Comparison of ENCODE assay signal across 1 cellular context in the genomic region with DNA sequence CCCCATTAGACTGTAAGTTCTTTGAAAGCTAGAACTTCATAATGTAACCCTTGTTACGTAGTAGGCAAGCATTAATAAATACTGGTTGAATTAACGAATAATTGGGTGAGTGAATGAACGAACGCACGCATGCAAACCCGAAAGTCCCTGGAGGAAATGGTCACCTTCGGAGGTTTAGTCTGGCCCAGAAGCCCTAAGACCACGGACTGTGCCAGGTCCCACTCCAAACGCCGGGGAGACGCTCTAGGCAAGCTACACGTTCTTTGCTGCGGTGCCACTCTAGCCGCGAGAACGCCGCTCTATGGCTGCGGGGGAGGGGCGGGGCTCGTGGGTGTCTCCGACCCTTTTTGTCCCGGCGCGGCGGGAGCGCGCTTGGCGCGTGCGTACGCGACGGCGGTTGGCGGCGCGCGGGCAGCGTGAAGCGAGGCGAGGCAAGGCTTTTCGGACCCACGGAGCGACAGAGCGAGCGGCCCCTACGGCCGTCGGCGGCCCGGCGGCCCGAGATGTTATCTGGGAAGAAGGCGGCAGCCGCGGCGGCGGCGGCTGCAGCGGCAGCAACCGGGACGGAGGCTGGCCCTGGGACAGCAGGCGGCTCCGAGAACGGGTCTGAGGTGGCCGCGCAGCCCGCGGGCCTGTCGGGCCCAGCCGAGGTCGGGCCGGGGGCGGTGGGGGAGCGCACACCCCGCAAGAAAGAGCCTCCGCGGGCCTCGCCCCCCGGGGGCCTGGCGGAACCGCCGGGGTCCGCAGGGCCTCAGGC.
A peak's percentile ranks its signal among the peaks of the same experiment; 100 is the strongest.
TF ChIP-seq lines count a peak whose summit lies in the region.

A gene (plus strand): TSS at position 375 of the 757 bp plus-strand sequence. CDS start 129 bp downstream, at position 504.

TF ChIP-seq in WTC11, 78 proteins besides CTCF, POLR2A, EP300 and RAD21 (continued from another document and continues in another):
- TF ChIP-seq, protein P1, sequence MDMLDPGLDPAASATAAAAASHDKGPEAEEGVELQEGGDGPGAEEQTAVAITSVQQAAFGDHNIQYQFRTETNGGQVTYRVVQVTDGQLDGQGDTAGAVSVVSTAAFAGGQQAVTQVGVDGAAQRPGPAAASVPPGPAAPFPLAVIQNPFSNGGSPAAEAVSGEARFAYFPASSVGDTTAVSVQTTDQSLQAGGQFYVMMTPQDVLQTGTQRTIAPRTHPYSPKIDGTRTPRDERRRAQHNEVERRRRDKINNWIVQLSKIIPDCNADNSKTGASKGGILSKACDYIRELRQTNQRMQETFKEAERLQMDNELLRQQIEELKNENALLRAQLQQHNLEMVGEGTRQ (CRISPR knock-in tag; IDR thresholded peaks at IDR 0.05), result peak; percentile 56
- TF ChIP-seq, protein P2, sequence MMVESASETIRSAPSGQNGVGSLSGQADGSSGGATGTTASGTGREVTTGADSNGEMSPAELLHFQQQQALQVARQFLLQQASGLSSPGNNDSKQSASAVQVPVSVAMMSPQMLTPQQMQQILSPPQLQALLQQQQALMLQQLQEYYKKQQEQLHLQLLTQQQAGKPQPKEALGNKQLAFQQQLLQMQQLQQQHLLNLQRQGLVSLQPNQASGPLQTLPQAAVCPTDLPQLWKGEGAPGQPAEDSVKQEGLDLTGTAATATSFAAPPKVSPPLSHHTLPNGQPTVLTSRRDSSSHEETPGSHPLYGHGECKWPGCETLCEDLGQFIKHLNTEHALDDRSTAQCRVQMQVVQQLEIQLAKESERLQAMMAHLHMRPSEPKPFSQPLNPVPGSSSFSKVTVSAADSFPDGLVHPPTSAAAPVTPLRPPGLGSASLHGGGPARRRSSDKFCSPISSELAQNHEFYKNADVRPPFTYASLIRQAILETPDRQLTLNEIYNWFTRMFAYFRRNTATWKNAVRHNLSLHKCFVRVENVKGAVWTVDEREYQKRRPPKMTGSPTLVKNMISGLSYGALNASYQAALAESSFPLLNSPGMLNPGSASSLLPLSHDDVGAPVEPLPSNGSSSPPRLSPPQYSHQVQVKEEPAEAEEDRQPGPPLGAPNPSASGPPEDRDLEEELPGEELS (CRISPR knock-in tag; IDR thresholded peaks at IDR 0.05), result 0 out of 2 replicates have a peak, but pooled peaks have one; percentile 55
- TF ChIP-seq CREM (CRISPR knock-in tag; IDR thresholded peaks at IDR 0.05) (peak; percentile 78), ESRRA (CRISPR knock-in tag; IDR thresholded peaks at IDR 0.05; ENCODE audit: borderline replicate concordance) (no peak), TEAD1 (CRISPR knock-in tag; IDR thresholded peaks at IDR 0.05) (peak; percentile 93), RORB (CRISPR knock-in tag; IDR thresholded peaks at IDR 0.05) (no peak), CBFB (CRISPR knock-in tag; IDR thresholded peaks at IDR 0.05; ENCODE audit: low read depth) (no peak; the same call in 1 of the 2 replicates), NFE2L1 (CRISPR knock-in tag; IDR thresholded peaks at IDR 0.05) (peak; percentile 88), ZNF232 (CRISPR knock-in tag; IDR thresholded peaks at IDR 0.05) (no peak), MXD4 (CRISPR knock-in tag; IDR thresholded peaks at IDR 0.05; ENCODE audit: borderline replicate concordance) (no peak), ZNF317 (CRISPR knock-in tag; IDR thresholded peaks at IDR 0.05; ENCODE audit: borderline replicate concordance, low read depth) (peak; percentile 25; the same call in 1 of the 2 replicates), ZNF121 (CRISPR knock-in tag; IDR thresholded peaks at IDR 0.05) (no peak), ZNF138 (CRISPR knock-in tag; conservative IDR thresholded peaks at IDR 0.05) (no peak), TP53 (CRISPR knock-in tag; IDR thresholded peaks at IDR 0.05) (peak; percentile 79; the same call in 1 of the 2 replicates), IRF2 (CRISPR knock-in tag; IDR thresholded peaks at IDR 0.05; ENCODE audit: borderline replicate concordance, low read depth) (no peak), NR3C1 (CRISPR knock-in tag; conservative IDR thresholded peaks at IDR 0.05; ENCODE audit: low read depth) (0 out of 2 replicates have a peak, but pooled peaks have one; percentile 51), MYBL2 (CRISPR knock-in tag; IDR thresholded peaks at IDR 0.05) (peak; percentile 94), EMX1 (CRISPR knock-in tag; IDR thresholded peaks at IDR 0.05) (no peak), NFYB (CRISPR knock-in tag; conservative IDR thresholded peaks at IDR 0.05; ENCODE audit: low read depth) (0 out of 2 replicates have a peak, but pooled peaks have one; percentile 40), JAZF1 (CRISPR knock-in tag; IDR thresholded peaks at IDR 0.05) (no peak), ZNF671 (CRISPR knock-in tag; IDR thresholded peaks at IDR 0.05) (no peak), HMGA2 (CRISPR knock-in tag; IDR thresholded peaks at IDR 0.05) (no peak), ZNF219 (CRISPR knock-in tag; IDR thresholded peaks at IDR 0.05; ENCODE audit: borderline replicate concordance) (no peak), SOX15 (CRISPR knock-in tag; IDR thresholded peaks at IDR 0.05) (no peak), NR2C2 (CRISPR knock-in tag; IDR thresholded peaks at IDR 0.05) (0 out of 2 replicates have a peak, but pooled peaks have one; percentile 29), TEAD4 (CRISPR knock-in tag; IDR thresholded peaks at IDR 0.05) (0 out of 2 replicates have a peak, but pooled peaks have one; percentile 57), ETV6 (CRISPR knock-in tag; IDR thresholded peaks at IDR 0.05) (peak; percentile 86; the same call in 1 of the 2 replicates), FOXJ3 (CRISPR knock-in tag; IDR thresholded peaks at IDR 0.05; ENCODE audit: borderline replicate concordance) (no peak)
- TF ChIP-seq, protein P3, sequence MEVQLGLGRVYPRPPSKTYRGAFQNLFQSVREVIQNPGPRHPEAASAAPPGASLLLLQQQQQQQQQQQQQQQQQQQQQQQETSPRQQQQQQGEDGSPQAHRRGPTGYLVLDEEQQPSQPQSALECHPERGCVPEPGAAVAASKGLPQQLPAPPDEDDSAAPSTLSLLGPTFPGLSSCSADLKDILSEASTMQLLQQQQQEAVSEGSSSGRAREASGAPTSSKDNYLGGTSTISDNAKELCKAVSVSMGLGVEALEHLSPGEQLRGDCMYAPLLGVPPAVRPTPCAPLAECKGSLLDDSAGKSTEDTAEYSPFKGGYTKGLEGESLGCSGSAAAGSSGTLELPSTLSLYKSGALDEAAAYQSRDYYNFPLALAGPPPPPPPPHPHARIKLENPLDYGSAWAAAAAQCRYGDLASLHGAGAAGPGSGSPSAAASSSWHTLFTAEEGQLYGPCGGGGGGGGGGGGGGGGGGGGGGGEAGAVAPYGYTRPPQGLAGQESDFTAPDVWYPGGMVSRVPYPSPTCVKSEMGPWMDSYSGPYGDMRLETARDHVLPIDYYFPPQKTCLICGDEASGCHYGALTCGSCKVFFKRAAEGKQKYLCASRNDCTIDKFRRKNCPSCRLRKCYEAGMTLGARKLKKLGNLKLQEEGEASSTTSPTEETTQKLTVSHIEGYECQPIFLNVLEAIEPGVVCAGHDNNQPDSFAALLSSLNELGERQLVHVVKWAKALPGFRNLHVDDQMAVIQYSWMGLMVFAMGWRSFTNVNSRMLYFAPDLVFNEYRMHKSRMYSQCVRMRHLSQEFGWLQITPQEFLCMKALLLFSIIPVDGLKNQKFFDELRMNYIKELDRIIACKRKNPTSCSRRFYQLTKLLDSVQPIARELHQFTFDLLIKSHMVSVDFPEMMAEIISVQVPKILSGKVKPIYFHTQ (CRISPR knock-in tag; IDR thresholded peaks at IDR 0.05), result no peak
- TF ChIP-seq, protein P4, sequence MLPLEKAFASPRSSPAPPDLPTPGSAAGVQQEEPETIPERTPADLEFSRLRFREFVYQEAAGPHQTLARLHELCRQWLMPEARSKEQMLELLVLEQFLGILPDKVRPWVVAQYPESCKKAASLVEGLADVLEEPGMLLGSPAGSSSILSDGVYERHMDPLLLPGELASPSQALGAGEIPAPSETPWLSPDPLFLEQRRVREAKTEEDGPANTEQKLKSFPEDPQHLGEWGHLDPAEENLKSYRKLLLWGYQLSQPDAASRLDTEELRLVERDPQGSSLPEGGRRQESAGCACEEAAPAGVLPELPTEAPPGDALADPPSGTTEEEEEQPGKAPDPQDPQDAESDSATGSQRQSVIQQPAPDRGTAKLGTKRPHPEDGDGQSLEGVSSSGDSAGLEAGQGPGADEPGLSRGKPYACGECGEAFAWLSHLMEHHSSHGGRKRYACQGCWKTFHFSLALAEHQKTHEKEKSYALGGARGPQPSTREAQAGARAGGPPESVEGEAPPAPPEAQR (CRISPR knock-in tag; IDR thresholded peaks at IDR 0.05), result no peak
- TF ChIP-seq, protein P5, sequence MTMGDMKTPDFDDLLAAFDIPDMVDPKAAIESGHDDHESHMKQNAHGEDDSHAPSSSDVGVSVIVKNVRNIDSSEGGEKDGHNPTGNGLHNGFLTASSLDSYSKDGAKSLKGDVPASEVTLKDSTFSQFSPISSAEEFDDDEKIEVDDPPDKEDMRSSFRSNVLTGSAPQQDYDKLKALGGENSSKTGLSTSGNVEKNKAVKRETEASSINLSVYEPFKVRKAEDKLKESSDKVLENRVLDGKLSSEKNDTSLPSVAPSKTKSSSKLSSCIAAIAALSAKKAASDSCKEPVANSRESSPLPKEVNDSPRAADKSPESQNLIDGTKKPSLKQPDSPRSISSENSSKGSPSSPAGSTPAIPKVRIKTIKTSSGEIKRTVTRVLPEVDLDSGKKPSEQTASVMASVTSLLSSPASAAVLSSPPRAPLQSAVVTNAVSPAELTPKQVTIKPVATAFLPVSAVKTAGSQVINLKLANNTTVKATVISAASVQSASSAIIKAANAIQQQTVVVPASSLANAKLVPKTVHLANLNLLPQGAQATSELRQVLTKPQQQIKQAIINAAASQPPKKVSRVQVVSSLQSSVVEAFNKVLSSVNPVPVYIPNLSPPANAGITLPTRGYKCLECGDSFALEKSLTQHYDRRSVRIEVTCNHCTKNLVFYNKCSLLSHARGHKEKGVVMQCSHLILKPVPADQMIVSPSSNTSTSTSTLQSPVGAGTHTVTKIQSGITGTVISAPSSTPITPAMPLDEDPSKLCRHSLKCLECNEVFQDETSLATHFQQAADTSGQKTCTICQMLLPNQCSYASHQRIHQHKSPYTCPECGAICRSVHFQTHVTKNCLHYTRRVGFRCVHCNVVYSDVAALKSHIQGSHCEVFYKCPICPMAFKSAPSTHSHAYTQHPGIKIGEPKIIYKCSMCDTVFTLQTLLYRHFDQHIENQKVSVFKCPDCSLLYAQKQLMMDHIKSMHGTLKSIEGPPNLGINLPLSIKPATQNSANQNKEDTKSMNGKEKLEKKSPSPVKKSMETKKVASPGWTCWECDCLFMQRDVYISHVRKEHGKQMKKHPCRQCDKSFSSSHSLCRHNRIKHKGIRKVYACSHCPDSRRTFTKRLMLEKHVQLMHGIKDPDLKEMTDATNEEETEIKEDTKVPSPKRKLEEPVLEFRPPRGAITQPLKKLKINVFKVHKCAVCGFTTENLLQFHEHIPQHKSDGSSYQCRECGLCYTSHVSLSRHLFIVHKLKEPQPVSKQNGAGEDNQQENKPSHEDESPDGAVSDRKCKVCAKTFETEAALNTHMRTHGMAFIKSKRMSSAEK (CRISPR knock-in tag; IDR thresholded peaks at IDR 0.05; ENCODE audit: borderline replicate concordance), result no peak
- TF ChIP-seq, protein P6, sequence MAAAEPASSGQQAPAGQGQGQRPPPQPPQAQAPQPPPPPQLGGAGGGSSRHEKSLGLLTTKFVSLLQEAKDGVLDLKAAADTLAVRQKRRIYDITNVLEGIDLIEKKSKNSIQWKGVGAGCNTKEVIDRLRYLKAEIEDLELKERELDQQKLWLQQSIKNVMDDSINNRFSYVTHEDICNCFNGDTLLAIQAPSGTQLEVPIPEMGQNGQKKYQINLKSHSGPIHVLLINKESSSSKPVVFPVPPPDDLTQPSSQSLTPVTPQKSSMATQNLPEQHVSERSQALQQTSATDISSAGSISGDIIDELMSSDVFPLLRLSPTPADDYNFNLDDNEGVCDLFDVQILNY (CRISPR knock-in tag; IDR thresholded peaks at IDR 0.05), result peak; percentile 88; the same call in 1 of the 2 replicates
- TF ChIP-seq, protein P7, sequence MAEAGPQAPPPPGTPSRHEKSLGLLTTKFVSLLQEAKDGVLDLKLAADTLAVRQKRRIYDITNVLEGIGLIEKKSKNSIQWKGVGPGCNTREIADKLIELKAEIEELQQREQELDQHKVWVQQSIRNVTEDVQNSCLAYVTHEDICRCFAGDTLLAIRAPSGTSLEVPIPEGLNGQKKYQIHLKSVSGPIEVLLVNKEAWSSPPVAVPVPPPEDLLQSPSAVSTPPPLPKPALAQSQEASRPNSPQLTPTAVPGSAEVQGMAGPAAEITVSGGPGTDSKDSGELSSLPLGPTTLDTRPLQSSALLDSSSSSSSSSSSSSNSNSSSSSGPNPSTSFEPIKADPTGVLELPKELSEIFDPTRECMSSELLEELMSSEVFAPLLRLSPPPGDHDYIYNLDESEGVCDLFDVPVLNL (CRISPR knock-in tag; IDR thresholded peaks at IDR 0.05; ENCODE audit: borderline replicate concordance, low read depth), result no peak
- TF ChIP-seq, protein P8, sequence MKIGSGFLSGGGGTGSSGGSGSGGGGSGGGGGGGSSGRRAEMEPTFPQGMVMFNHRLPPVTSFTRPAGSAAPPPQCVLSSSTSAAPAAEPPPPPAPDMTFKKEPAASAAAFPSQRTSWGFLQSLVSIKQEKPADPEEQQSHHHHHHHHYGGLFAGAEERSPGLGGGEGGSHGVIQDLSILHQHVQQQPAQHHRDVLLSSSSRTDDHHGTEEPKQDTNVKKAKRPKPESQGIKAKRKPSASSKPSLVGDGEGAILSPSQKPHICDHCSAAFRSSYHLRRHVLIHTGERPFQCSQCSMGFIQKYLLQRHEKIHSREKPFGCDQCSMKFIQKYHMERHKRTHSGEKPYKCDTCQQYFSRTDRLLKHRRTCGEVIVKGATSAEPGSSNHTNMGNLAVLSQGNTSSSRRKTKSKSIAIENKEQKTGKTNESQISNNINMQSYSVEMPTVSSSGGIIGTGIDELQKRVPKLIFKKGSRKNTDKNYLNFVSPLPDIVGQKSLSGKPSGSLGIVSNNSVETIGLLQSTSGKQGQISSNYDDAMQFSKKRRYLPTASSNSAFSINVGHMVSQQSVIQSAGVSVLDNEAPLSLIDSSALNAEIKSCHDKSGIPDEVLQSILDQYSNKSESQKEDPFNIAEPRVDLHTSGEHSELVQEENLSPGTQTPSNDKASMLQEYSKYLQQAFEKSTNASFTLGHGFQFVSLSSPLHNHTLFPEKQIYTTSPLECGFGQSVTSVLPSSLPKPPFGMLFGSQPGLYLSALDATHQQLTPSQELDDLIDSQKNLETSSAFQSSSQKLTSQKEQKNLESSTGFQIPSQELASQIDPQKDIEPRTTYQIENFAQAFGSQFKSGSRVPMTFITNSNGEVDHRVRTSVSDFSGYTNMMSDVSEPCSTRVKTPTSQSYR (CRISPR knock-in tag; IDR thresholded peaks at IDR 0.05), result peak; percentile 98
- TF ChIP-seq, protein P9, sequence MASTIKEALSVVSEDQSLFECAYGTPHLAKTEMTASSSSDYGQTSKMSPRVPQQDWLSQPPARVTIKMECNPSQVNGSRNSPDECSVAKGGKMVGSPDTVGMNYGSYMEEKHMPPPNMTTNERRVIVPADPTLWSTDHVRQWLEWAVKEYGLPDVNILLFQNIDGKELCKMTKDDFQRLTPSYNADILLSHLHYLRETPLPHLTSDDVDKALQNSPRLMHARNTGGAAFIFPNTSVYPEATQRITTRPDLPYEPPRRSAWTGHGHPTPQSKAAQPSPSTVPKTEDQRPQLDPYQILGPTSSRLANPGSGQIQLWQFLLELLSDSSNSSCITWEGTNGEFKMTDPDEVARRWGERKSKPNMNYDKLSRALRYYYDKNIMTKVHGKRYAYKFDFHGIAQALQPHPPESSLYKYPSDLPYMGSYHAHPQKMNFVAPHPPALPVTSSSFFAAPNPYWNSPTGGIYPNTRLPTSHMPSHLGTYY (CRISPR knock-in tag; IDR thresholded peaks at IDR 0.05), result no peak
